In the genomic region with DNA sequence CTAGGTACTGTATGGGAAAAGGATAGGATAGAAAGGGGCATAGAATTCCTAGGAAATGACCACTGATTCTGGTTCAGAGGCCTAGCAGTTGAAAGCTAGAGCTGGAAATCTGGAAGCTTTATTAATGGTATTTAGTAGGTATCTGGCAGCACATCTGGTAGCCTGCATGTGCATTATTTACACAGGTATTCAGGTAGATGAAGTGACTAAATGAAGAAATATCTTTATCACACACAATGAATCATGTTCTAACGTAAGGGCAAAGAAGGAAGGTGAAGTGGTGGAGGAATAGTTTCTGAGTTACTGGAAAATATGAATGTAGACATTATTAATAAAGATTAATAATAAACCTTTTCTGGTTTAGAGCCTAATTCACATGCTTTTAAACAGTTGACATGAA, we compare ENCODE assay signal across 15 cellular contexts.
A peak's percentile ranks its signal among the peaks of the same experiment; 100 is the strongest.
DNase-seq lines count a peak whose midpoint lies in the region; ATAC-seq, FAIRE-seq and TF ChIP-seq lines count a peak whose summit lies in the region.
"Had no signal": no experiment of that assay in that cellular context is flagged by ENCODE, and none has a peak within 500 bp of the region (broad histone marks: within the 10 kb centered on the region; RNA-seq: fewer than 3 reads in every experiment).

No MANE protein-coding gene starts in this region.

- ATAC-seq in stimulated activated naive CD8-positive, alpha-beta T cell treated with anti-CD3 and anti-CD28 coated beads, Interleukin-15, amount 100 ng/mL, for 72 hours: no peak
- ATAC-seq in natural killer cell: no peak
- no peak for ATAC-seq in left lobe of liver
- ATAC-seq: activated naive CD4-positive, alpha-beta T cell treated with anti-CD3 and anti-CD28 coated beads, Interleukin-2, amount 50 U/mL, for 72 hours had no signal

- H3K9me3 ChIP-seq in ovary: no peaks in the 10 kb centered on the region
- H3K9me3 ChIP-seq: Peyer's patch had no signal

- DNase-seq in stimulated activated naive CD8-positive, alpha-beta T cell treated with anti-CD3 and anti-CD28 coated beads, Interleukin-15, amount 100 ng/mL, for 72 hours: no peak
- no peak for DNase-seq in chondrocyte (ENCODE audit: low spot score)
- no peak for DNase-seq in natural killer cell
- DNase-seq in left lobe of liver (ENCODE audit: low spot score): no peak
- DNase-seq in GM12892 (ENCODE audit: insufficient read length): no peak
- no peak for DNase-seq in ovary
- no peak for DNase-seq in NCI-H226
- DNase-seq: head of caudate nucleus, kidney glomerular epithelial cell, NCI-H524, Peyer's patch had no signal

- no peak overlapping the region for H3K27ac ChIP-seq in ovary
- H3K27ac ChIP-seq: Peyer's patch had no signal

- no peaks in the 10 kb centered on the region for H3K36me3 ChIP-seq in ovary
- H3K36me3 ChIP-seq: Peyer's patch had no signal

- peaks cover 45% of the 10 kb centered on the region for H3K36me3 Mint-ChIP-seq in stimulated activated naive CD8-positive, alpha-beta T cell treated with anti-CD3 and anti-CD28 coated beads, Interleukin-15, Interleukin-2, amounts not matched to agents 100 ng/mL and 50 ng/mL, for 24 hours (ENCODE audit: low read depth)
- H3K36me3 Mint-ChIP-seq in chondrocyte (ENCODE audit: low read depth) (peaks cover 1% of the 10 kb centered on the region), natural killer cell (no peaks in the 10 kb centered on the region)

- no peaks in the 10 kb centered on the region for H3K9me3 Mint-ChIP-seq in stimulated activated naive CD8-positive, alpha-beta T cell treated with anti-CD3 and anti-CD28 coated beads, Interleukin-15, Interleukin-2, amounts not matched to agents 100 ng/mL and 50 ng/mL, for 24 hours
- H3K9me3 Mint-ChIP-seq in stimulated activated naive CD8-positive, alpha-beta T cell treated with anti-CD3 and anti-CD28 coated beads, Interleukin-15, amount 100 ng/mL, for 72 hours: no peaks in the 10 kb centered on the region
- H3K9me3 Mint-ChIP-seq in chondrocyte (ENCODE audit: low read depth) (no peaks in the 10 kb centered on the region), natural killer cell (no peaks in the 10 kb centered on the region)
- H3K9me3 Mint-ChIP-seq: activated naive CD4-positive, alpha-beta T cell treated with anti-CD3 and anti-CD28 coated beads, Interleukin-2, amount 50 U/mL, for 72 hours; central memory CD8-positive, alpha-beta T cell had no signal

- no peak for TF ChIP-seq EP300 in ovary (IDR thresholded peaks at IDR 0.05)

- H3K27me3 Mint-ChIP-seq in stimulated activated naive CD8-positive, alpha-beta T cell treated with anti-CD3 and anti-CD28 coated beads, Interleukin-15, Interleukin-2, amounts not matched to agents 100 ng/mL and 50 ng/mL, for 24 hours: no peaks in the 10 kb centered on the region
- no peaks in the 10 kb centered on the region for H3K27me3 Mint-ChIP-seq in stimulated activated naive CD8-positive, alpha-beta T cell treated with anti-CD3 and anti-CD28 coated beads, Interleukin-15, amount 100 ng/mL, for 72 hours
- no peaks in the 10 kb centered on the region for H3K27me3 Mint-ChIP-seq in chondrocyte (ENCODE audit: low read depth)
- H3K27me3 Mint-ChIP-seq in natural killer cell (ENCODE audit: low read depth in 2 of 2): no peaks in the 10 kb centered on the region
- H3K27me3 Mint-ChIP-seq: central memory CD8-positive, alpha-beta T cell had no signal

- no peak for TF ChIP-seq CTCF in chondrocyte (IDR thresholded peaks at IDR 0.05)
- no peak for TF ChIP-seq CTCF in natural killer cell (IDR thresholded peaks at IDR 0.05)
- no peak for TF ChIP-seq CTCF in ovary (IDR thresholded peaks at IDR 0.05)

- peak overlapping the region; percentile 2 for H3K27ac Mint-ChIP-seq in stimulated activated naive CD8-positive, alpha-beta T cell treated with anti-CD3 and anti-CD28 coated beads, Interleukin-15, Interleukin-2, amounts not matched to agents 100 ng/mL and 50 ng/mL, for 24 hours
- H3K27ac Mint-ChIP-seq in stimulated activated naive CD8-positive, alpha-beta T cell treated with anti-CD3 and anti-CD28 coated beads, Interleukin-15, amount 100 ng/mL, for 72 hours: no peak overlapping the region
- H3K27ac Mint-ChIP-seq in chondrocyte (ENCODE audit: unreplicated experiment) (peak overlapping the region; percentile 65), natural killer cell (peak overlapping the region; percentile 81 to 89)

- peaks cover 4% of the 10 kb centered on the region for H3K4me1 ChIP-seq in ovary (ENCODE audit: insufficient read depth)

- no peak overlapping the region for H3K4me3 Mint-ChIP-seq in stimulated activated naive CD8-positive, alpha-beta T cell treated with anti-CD3 and anti-CD28 coated beads, Interleukin-15, Interleukin-2, amounts not matched to agents 100 ng/mL and 50 ng/mL, for 24 hours
- no peak overlapping the region for H3K4me3 Mint-ChIP-seq in stimulated activated naive CD8-positive, alpha-beta T cell treated with anti-CD3 and anti-CD28 coated beads, Interleukin-15, amount 100 ng/mL, for 72 hours
- H3K4me3 Mint-ChIP-seq in chondrocyte (ENCODE audit: unreplicated experiment) (no peak overlapping the region), natural killer cell (no peak overlapping the region)
- H3K4me3 Mint-ChIP-seq: central memory CD8-positive, alpha-beta T cell had no signal

- H3K4me1 Mint-ChIP-seq in stimulated activated naive CD8-positive, alpha-beta T cell treated with anti-CD3 and anti-CD28 coated beads, Interleukin-15, Interleukin-2, amounts not matched to agents 100 ng/mL and 50 ng/mL, for 24 hours (ENCODE audit: low read depth): peaks cover 85% of the 10 kb centered on the region
- peaks cover 60% of the 10 kb centered on the region for H3K4me1 Mint-ChIP-seq in stimulated activated naive CD8-positive, alpha-beta T cell treated with anti-CD3 and anti-CD28 coated beads, Interleukin-15, amount 100 ng/mL, for 72 hours
- H3K4me1 Mint-ChIP-seq in chondrocyte (ENCODE audit: low read depth): peaks cover 84% of the 10 kb centered on the region
- H3K4me1 Mint-ChIP-seq in natural killer cell: peaks cover 65 to 69% of the 10 kb centered on the region in 2 donors

- intact Hi-C loops in natural killer cell (cut with micrococcal nuclease): no loop called here
- intact Hi-C loops in ovary (cut with DNase I): no loop called here

- H3K4me3 ChIP-seq in ovary: no peak overlapping the region
- H3K4me3 ChIP-seq: Peyer's patch had no signal

- WGBS in ovary, 3 donors: 96 to 99% (median 96%) methylated on average over 1 of the region's 1 CpG

- TF ChIP-seq POLR2A in GM12892 (IDR thresholded peaks at IDR 0.05; ENCODE audit: low read depth, low read length) (no peak), ovary (IDR thresholded peaks at IDR 0.05) (no peak)

- H3K27me3 ChIP-seq in ovary: no peaks in the 10 kb centered on the region
- H3K27me3 ChIP-seq: Peyer's patch had no signal

- FAIRE-seq in GM12892 (lab: Jason Lieb, UNC): no peak
- FAIRE-seq: endothelial cell of umbilical vein had no signal

Comparison
In these comparisons a context has a peak if more than half of its experiments do, and no peak if none do; other contexts are left out.
1. H3K27ac Mint-ChIP-seq: peak in stimulated activated naive CD8-positive, alpha-beta T cell treated with anti-CD3 and anti-CD28 coated beads, Interleukin-15, Interleukin-2, amounts not matched to agents 100 ng/mL and 50 ng/mL, for 24 hours (single experiment), chondrocyte (single experiment) and natural killer cell (2 of 2); none in stimulated activated naive CD8-positive, alpha-beta T cell treated with anti-CD3 and anti-CD28 coated beads, Interleukin-15, amount 100 ng/mL, for 72 hours (0 of 2).